ENCODE assay signal across 9 cellular contexts in genomic region chr1:160126342-160126741, GRCh38. TPM values are rescaled to one million over a fixed set of nuclear protein-coding genes. Genes with fewer than 3 reads are reported as not detected.
DNase-seq lines count a peak whose midpoint lies in the region; TF ChIP-seq lines count a peak whose summit lies in the region.
"Not testable (repeated sequence)": the region's sequence is repeated elsewhere in the genome, so short reads cannot be mapped to it uniquely, and the experiment has no call there.
"Had no signal": no experiment of that assay in that cellular context is flagged by ENCODE, and none has a peak within 500 bp of the region (broad histone marks: within the 10 kb centered on the region; RNA-seq: fewer than 3 reads in every experiment).

No MANE protein-coding gene starts in this region.

- not testable (repeated sequence) for H4K20me1 ChIP-seq in KMS-11 (ENCODE audit: insufficient read depth)

- H3K36me3 ChIP-seq in KMS-11 (ENCODE audit: insufficient read depth); SJSA1: not testable (repeated sequence)
- H3K36me3 ChIP-seq in left ventricle myocardium inferior (peaks cover 75% of the 10 kb centered on the region), sigmoid colon (peaks cover 26 to 98% (median 43%) of the 10 kb centered on the region in 4 donors), tibial artery (peaks cover 77 to 86% (median 82%) of the 10 kb centered on the region in 3 donors)

- TF ChIP-seq EP300 in sigmoid colon (IDR thresholded peaks at IDR 0.05), result not testable (repeated sequence)

- H3K9me3 ChIP-seq in SJSA1 (replicated peaks); left ventricle myocardium inferior (replicated peaks); sigmoid colon; tibial artery: not testable (repeated sequence)

- peak overlapping the region; percentile 27; the same call in 1 of the 2 replicates for H3K4me2 ChIP-seq in KMS-11

- not testable (repeated sequence) for H3K9ac ChIP-seq in KMS-11

- not testable (repeated sequence) for DNase-seq in SJSA1 (ENCODE audit: low read depth in 1 of 2, low spot score in 2 of 2); left ventricle myocardium inferior; tibial artery
- peak; percentile 2 for DNase-seq in sigmoid colon

- WGBS in sigmoid colon, 2 donors, result 69 to 80% methylated on average over 4 of the region's 4 CpGs

- H2AFZ ChIP-seq in KMS-11 (ENCODE audit: low read depth), result not testable (repeated sequence)

- TF ChIP-seq POLR2A in sigmoid colon (IDR thresholded peaks at IDR 0.05), result not testable (repeated sequence)

- not testable (repeated sequence) for H3K79me2 ChIP-seq in KMS-11 (ENCODE audit: insufficient read depth, low read depth)

- H3K27me3 ChIP-seq in KMS-11 (ENCODE audit: insufficient read depth, low read depth); SJSA1 (replicated peaks); left ventricle myocardium inferior (ENCODE audit: low read depth); sigmoid colon; tibial artery: not testable (repeated sequence)

- intact Hi-C loops in left ventricle myocardium inferior (cut with micrococcal nuclease); sigmoid colon (cut with DNase I); tibial artery (cut with DNase I; ENCODE audit: low total_unique reads): not testable (repeated sequence)

- H3K4me1 ChIP-seq in KMS-11 (ENCODE audit: low read depth, poor library complexity, severe bottlenecking) (peaks cover 17% of the 10 kb centered on the region), SJSA1 (replicated peaks) (peaks cover 45% of the 10 kb centered on the region), left ventricle myocardium inferior (peaks cover 95% of the 10 kb centered on the region), sigmoid colon (peaks cover 0 to 56% (median 46%) of the 10 kb centered on the region in 4 donors), tibial artery (peaks cover 0 to 77% (median 36%) of the 10 kb centered on the region in 4 donors)

- not testable (repeated sequence) for H3K27ac ChIP-seq in KMS-11
- H3K27ac ChIP-seq in SJSA1 (peak overlapping the region; percentile 74; the same call in 1 of the 2 replicates), left ventricle myocardium inferior (replicated peaks) (peak overlapping the region; percentile 91), sigmoid colon (peak overlapping the region in 1 of 4 donors; percentile 83), tibial artery (peak overlapping the region; percentile 33 to 56)

- not testable (repeated sequence) for TF ChIP-seq CTCF in KMS-11 (conservative IDR thresholded peaks at IDR 0.05; ENCODE audit: low read depth, low read length); left ventricle myocardium inferior (IDR thresholded peaks at IDR 0.05; ENCODE audit: borderline replicate concordance); sigmoid colon (IDR thresholded peaks at IDR 0.05); tibial artery (IDR thresholded peaks at IDR 0.05)

- H3K4me3 ChIP-seq in KMS-11 (IDR thresholded peaks at IDR 0.05; ENCODE audit: insufficient read depth, low read depth, low read length); SJSA1; left ventricle myocardium inferior; sigmoid colon; tibial artery: not testable (repeated sequence)

RNA-seq across cellular contexts. Expression of gene ATP1A2, which starts 10.8 kb away (rescaled TPM):
- 1.2 TPM in 1 of 2 replicates, not detected in the other for total RNA-seq in SJSA1 (2014; rRNA removed; shearing (Covaris generic))
- total RNA-seq in left ventricle myocardium inferior, result 401 TPM
- 100 to 1,000 TPM in 2 of 4 donors, 10 to 100 TPM in 2; 60.7 to 153 (median 102) TPM for total RNA-seq in sigmoid colon
- 1 to 10 TPM in 2 of 3 donors, under 1 TPM in 1; 0.92 to 5.7 (median 1.8) TPM for polyA plus RNA-seq in sigmoid colon
- total RNA-seq: CD8-positive, alpha-beta T cell had no signal
- polyA plus RNA-seq: CD14-positive monocyte had no signal

RNA-seq across cellular contexts. Expression of gene ATP1A4, which starts 25.1 kb away (rescaled TPM):
- total RNA-seq in SJSA1 (2014; rRNA removed; shearing (Covaris generic)), result not detected in 2 replicates
- 0.11 TPM for total RNA-seq in left ventricle myocardium inferior
- total RNA-seq in sigmoid colon, result 1 to 10 TPM in 1 of 4 donors, under 1 TPM in 1, not detected in 2; 0.27 to 3.0 TPM
- polyA plus RNA-seq in sigmoid colon, result under 1 TPM in 1 of 3 donors, not detected in 2; 0.22 TPM
- total RNA-seq: CD8-positive, alpha-beta T cell had no signal
- polyA plus RNA-seq: BJ had no signal

RNA-seq across cellular contexts. Expression of gene IGSF8, which starts 27.9 kb away (rescaled TPM):
- 30.6 and 41.7 TPM in 2 replicates for total RNA-seq in SJSA1 (2014; rRNA removed; shearing (Covaris generic))
- 18.2 TPM for total RNA-seq in left ventricle myocardium inferior
- 10 to 100 TPM; 11.1 to 11.4 (median 11.3) TPM for total RNA-seq in sigmoid colon
- polyA plus RNA-seq in sigmoid colon, result 10 to 100 TPM in 1 of 3 donors, 1 to 10 TPM in 2; 4.8 to 34.9 (median 7.2) TPM

RNA-seq across cellular contexts. Expression of gene KCNJ9, which starts 45.0 kb away (rescaled TPM):
- total RNA-seq in SJSA1 (2014; rRNA removed; shearing (Covaris generic)), result not detected in 2 replicates
- 0.05 TPM for total RNA-seq in left ventricle myocardium inferior
- total RNA-seq in sigmoid colon, result under 1 TPM; under 0.01 to 0.36 (median 0.27) TPM
- polyA plus RNA-seq in sigmoid colon, result under 1 TPM in 1 of 3 donors, not detected in 2; 0.22 TPM
- total RNA-seq: CD8-positive, alpha-beta T cell; H7 had no signal
- polyA plus RNA-seq: BJ, CD14-positive monocyte had no signal

RNA-seq across cellular contexts. Expression of gene KCNJ10, which starts 56.4 kb away (rescaled TPM):
- total RNA-seq in SJSA1 (2014; rRNA removed; shearing (Covaris generic)), result not detected in 2 replicates
- not detected for total RNA-seq in left ventricle myocardium inferior
- total RNA-seq in sigmoid colon, result under 1 TPM in 2 of 4 donors, not detected in 2; 0.27 to 0.36 TPM
- 1 to 10 TPM in 1 of 3 donors, under 1 TPM in 1, not detected in 1; 0.23 to 1.3 TPM for polyA plus RNA-seq in sigmoid colon
- total RNA-seq: CD8-positive, alpha-beta T cell; H7 had no signal
- polyA plus RNA-seq: BJ, CD14-positive monocyte had no signal

Comparison
In these comparisons a context has a peak if more than half of its experiments do, and no peak if none do; other contexts are left out.
1. RNA of gene ATP1A2, which starts 10.8 kb away (total RNA-seq): 401 TPM in left ventricle myocardium inferior (single experiment) and 60.7 to 153 TPM in sigmoid colon; 1.2 TPM in SJSA1; every median in the first group is over 10 times any median in the second.